In the genomic region with DNA sequence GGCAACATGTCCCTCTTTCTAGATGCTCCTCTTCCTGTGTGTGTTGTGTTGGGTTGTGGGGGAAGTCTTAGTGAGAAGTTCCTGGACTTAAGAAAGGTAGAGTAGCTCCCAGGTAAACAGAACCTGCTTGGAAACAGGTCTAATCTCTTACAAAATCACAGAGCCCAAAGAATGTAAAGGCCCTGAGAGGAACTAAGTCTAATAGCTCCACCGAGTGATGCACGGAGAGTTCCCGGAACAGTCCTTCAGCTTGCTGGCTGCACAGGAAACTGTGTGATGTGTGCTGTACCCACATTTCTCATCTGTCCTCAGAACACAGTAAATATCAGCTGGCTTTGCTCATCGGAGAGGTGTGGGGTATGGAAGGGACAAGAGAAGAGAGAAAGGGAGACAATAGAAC, we compare ENCODE assay signal across 17 cellular contexts.
DNase-seq lines count a peak whose midpoint lies in the region; ATAC-seq and TF ChIP-seq lines count a peak whose summit lies in the region.
"Had no signal": no experiment of that assay in that cellular context is flagged by ENCODE, and none has a peak within 500 bp of the region (broad histone marks: within the 10 kb centered on the region; RNA-seq: fewer than 3 reads in every experiment).

No MANE protein-coding gene starts in this region.

- dilution Hi-C loops in IMR-90 (cut with HindIII; ENCODE audit: low sequenced_read_pairs, unreplicated experiment): no loop called here

- H3K23ac ChIP-seq in IMR-90 (ENCODE audit: low read depth, low read length): peak overlapping the region; percentile 86

- DNase-seq in activated CD4-positive, alpha-beta T cell treated with anti-CD3 and anti-CD28 coated beads, Interleukin-2, amount 10 ng/mL, durations not matched to agents 24 days and 14 days: peak; percentile 59
- DNase-seq in activated CD4-positive, alpha-beta T cell treated with anti-CD3 and anti-CD28 coated beads, Interleukin-2, amount 50 U/mL, for 1 hour: no peak
- DNase-seq in IMR-90: no peak
- no peak for DNase-seq in hepatocyte (ENCODE audit: low spot score)
- no peak for DNase-seq in progenitor cell of endocrine pancreas (ENCODE audit: low spot score, unreplicated experiment)
- DNase-seq in nephron progenitor cell: no peak
- DNase-seq in erythroblast (lab: John Stamatoyannopoulos, UW): no peak
- DNase-seq in stimulated activated CD8-positive, alpha-beta memory T cell treated with anti-CD3 and anti-CD28 coated beads, Interleukin-4, amount 100 ng/mL, for 48 hours: no peak
- DNase-seq: GM23248; NCI-H1436 treated with DMSO at 0.1 percent for 48 hours; NCI-H2081 treated with DMSO at 0.1 percent for 48 hours; NCI-H226; NCI-H526; NK-92 treated with Interleukin-12 subunit alpha and Interleukin-12 subunit beta, amount 100 ng/mL, for 24 hours; OCI-M1 had no signal

- H3K9me3 ChIP-seq in IMR-90 (ENCODE audit: control insufficient read depth, insufficient read depth, low read length): peaks cover 4% of the 10 kb centered on the region
- no peaks in the 10 kb centered on the region for H3K9me3 ChIP-seq in hepatocyte (ENCODE audit: low read depth)

- H3K27ac ChIP-seq in IMR-90 (ENCODE audit: insufficient read depth, low read length) (peak overlapping the region; percentile 46), hepatocyte (peak overlapping the region; percentile 68)
- H3K27ac ChIP-seq: GM23248 had no signal

- no peaks in the 10 kb centered on the region for H3K79me1 ChIP-seq in IMR-90 (ENCODE audit: low read depth in 1 of 2, low read length in 2 of 2)

- BruUV-seq in IMR-90 (replicated peaks; lab: Mats Ljungman, UMichigan): no TSS peak

- intact Hi-C loops in activated CD4-positive, alpha-beta T cell treated with anti-CD3 and anti-CD28 coated beads, Interleukin-2, amount 10 ng/mL, durations not matched to agents 24 days and 14 days (cut with micrococcal nuclease): no loop called here
- intact Hi-C loops in IMR-90 (cut with micrococcal nuclease): no loop called here

- H3K9me3 Mint-ChIP-seq in activated CD4-positive, alpha-beta T cell treated with anti-CD3 and anti-CD28 coated beads, Interleukin-2, amount 10 ng/mL, durations not matched to agents 24 days and 14 days: no peaks in the 10 kb centered on the region
- H3K9me3 Mint-ChIP-seq in progenitor cell of endocrine pancreas (ENCODE audit: low read depth) (peaks cover 4% of the 10 kb centered on the region), nephron progenitor cell (peaks cover 11% of the 10 kb centered on the region)
- H3K9me3 Mint-ChIP-seq: IgD-negative memory B cell had no signal

- H3K4me1 Mint-ChIP-seq in activated CD4-positive, alpha-beta T cell treated with anti-CD3 and anti-CD28 coated beads, Interleukin-2, amount 10 ng/mL, durations not matched to agents 24 days and 14 days: peaks cover 4% of the 10 kb centered on the region
- H3K4me1 Mint-ChIP-seq in progenitor cell of endocrine pancreas (ENCODE audit: low read depth) (peaks cover 43% of the 10 kb centered on the region), nephron progenitor cell (peaks cover 75% of the 10 kb centered on the region)
- H3K4me1 Mint-ChIP-seq: CD14-positive monocyte, IgD-negative memory B cell had no signal

- H3K36me3 ChIP-seq in IMR-90 (ENCODE audit: control insufficient read depth, insufficient read depth, low read length): no peaks in the 10 kb centered on the region
- no peaks in the 10 kb centered on the region for H3K36me3 ChIP-seq in hepatocyte (replicated peaks; ENCODE audit: insufficient read depth, low read depth)

- H3K9me1 ChIP-seq in IMR-90 (ENCODE audit: insufficient read depth, low read length): peaks cover 13% of the 10 kb centered on the region

- H3K14ac ChIP-seq in IMR-90 (replicated peaks; ENCODE audit: low read depth, low read length): peak overlapping the region; percentile 94

- no peak for TF ChIP-seq POLR2A in IMR-90 (IDR thresholded peaks at IDR 0.05; ENCODE audit: low read depth, low read length)
- TF ChIP-seq POLR2A in erythroblast (IDR thresholded peaks at IDR 0.05; ENCODE audit: low read length): no peak

- H3K4ac ChIP-seq in IMR-90 (ENCODE audit: low read depth, low read length): peak overlapping the region; percentile 96

- H2AFZ ChIP-seq in IMR-90 (replicated peaks; ENCODE audit: low read length, poor library complexity): no peak overlapping the region
- no peak overlapping the region for H2AFZ ChIP-seq in hepatocyte
- H2AFZ ChIP-seq: GM23248 had no signal

- H2AK9ac ChIP-seq in IMR-90 (replicated peaks; ENCODE audit: low read depth, low read length, poor library complexity): no peak overlapping the region

- H3K4me1 ChIP-seq in IMR-90 (ENCODE audit: control insufficient read depth, insufficient read depth, low read length) (peaks cover 13% of the 10 kb centered on the region), hepatocyte (ENCODE audit: insufficient read depth) (peaks cover 49% of the 10 kb centered on the region)

- TF ChIP-seq CTCF in IMR-90 (conservative IDR thresholded peaks at IDR 0.05; ENCODE audit: low read depth, low read length): no peak
- no peak for TF ChIP-seq CTCF in hepatocyte (IDR thresholded peaks at IDR 0.05; ENCODE audit: poor library complexity)
- no peak for TF ChIP-seq CTCF in progenitor cell of endocrine pancreas (IDR thresholded peaks at IDR 0.05; ENCODE audit: unreplicated experiment)
- TF ChIP-seq CTCF in nephron progenitor cell (IDR thresholded peaks at IDR 0.05): no peak

- no peak overlapping the region for H3K27ac Mint-ChIP-seq in activated CD4-positive, alpha-beta T cell treated with anti-CD3 and anti-CD28 coated beads, Interleukin-2, amount 10 ng/mL, durations not matched to agents 24 days and 14 days
- peak overlapping the region; percentile 68 for H3K27ac Mint-ChIP-seq in progenitor cell of endocrine pancreas
- no peak overlapping the region for H3K27ac Mint-ChIP-seq in nephron progenitor cell
- H3K27ac Mint-ChIP-seq: IgD-negative memory B cell had no signal

- TF ChIP-seq RAD21 in IMR-90 (IDR thresholded peaks at IDR 0.05; ENCODE audit: low read length): no peak

- H3K9me2 ChIP-seq in hepatocyte (replicated peaks; ENCODE audit: insufficient read depth): no peaks in the 10 kb centered on the region

- H4K8ac ChIP-seq in IMR-90 (ENCODE audit: low read depth in 2 of 2, low read length in 2 of 2): peak overlapping the region; percentile 8 to 52

- no peaks in the 10 kb centered on the region for H3K36me3 Mint-ChIP-seq in activated CD4-positive, alpha-beta T cell treated with anti-CD3 and anti-CD28 coated beads, Interleukin-2, amount 10 ng/mL, durations not matched to agents 24 days and 14 days (ENCODE audit: low read depth)
- H3K36me3 Mint-ChIP-seq in progenitor cell of endocrine pancreas (ENCODE audit: insufficient read depth) (no peaks in the 10 kb centered on the region), nephron progenitor cell (ENCODE audit: low read depth) (peaks cover 4% of the 10 kb centered on the region)
- H3K36me3 Mint-ChIP-seq: CD14-positive monocyte, IgD-negative memory B cell had no signal

- H3K79me2 ChIP-seq in hepatocyte: no peaks in the 10 kb centered on the region

- ATAC-seq in IMR-90 (ENCODE audit: low read depth): no peak

- in situ Hi-C loops in IMR-90 (cut with MboI; ENCODE audit: low sequenced_read_pairs): no loop called here

- H3K27me3 ChIP-seq in IMR-90 (ENCODE audit: control insufficient read depth, insufficient read depth, low read length) (peaks cover 9% of the 10 kb centered on the region; the same call in 1 of the 2 replicates), hepatocyte (no peaks in the 10 kb centered on the region)

- CTCF ChIA-PET in IMR-90 (lab: Yijun Ruan, JAX): interaction anchor here (0.6 to 1.5 kb wide), 3 partner anchors 13 to 427 kb away, joined by 4 to 7 read pairs (median 4); no protein-coding TSS in a partner anchor

- peak overlapping the region; percentile 97 for H3K18ac ChIP-seq in IMR-90 (ENCODE audit: low read depth, low read length)

- no peak overlapping the region for H3K4me3 Mint-ChIP-seq in activated CD4-positive, alpha-beta T cell treated with anti-CD3 and anti-CD28 coated beads, Interleukin-2, amount 10 ng/mL, durations not matched to agents 24 days and 14 days
- H3K4me3 Mint-ChIP-seq in progenitor cell of endocrine pancreas (ENCODE audit: low read depth) (no peak overlapping the region), nephron progenitor cell (no peak overlapping the region)
- H3K4me3 Mint-ChIP-seq: CD14-positive monocyte, IgD-negative memory B cell had no signal

- peak overlapping the region; percentile 85 for H4K5ac ChIP-seq in IMR-90 (ENCODE audit: low read depth, low read length)

- peak overlapping the region; percentile 2; the same call in 1 of the 2 replicates for H3K4me2 ChIP-seq in IMR-90 (ENCODE audit: low read depth, low read length)
- H3K4me2 ChIP-seq in hepatocyte: no peak overlapping the region

- H2BK5ac ChIP-seq in IMR-90 (ENCODE audit: low read depth, low read length, poor library complexity, severe bottlenecking): peak overlapping the region; percentile 31

- H3K9ac ChIP-seq in IMR-90 (ENCODE audit: low read depth, low read length): no peak overlapping the region
- H3K9ac ChIP-seq: GM23248 had no signal

- WGBS in IMR-90 (ENCODE audit: extremely low coverage in 2 of 2, insufficient read length in 1 of 2), 2 experiments: no CpG with 5 or more reads among the region's 4 CpGs
- 34% methylated on average over 4 of the region's 4 CpGs for WGBS in hepatocyte (ENCODE audit: low lambda C conversion rate, missing lambda C conversion rate)

- POLR2A ChIA-PET in IMR-90 (lab: Charles Lee; ENCODE audit: unreplicated experiment): no interaction called here

- no peaks in the 10 kb centered on the region for H3K27me3 Mint-ChIP-seq in activated CD4-positive, alpha-beta T cell treated with anti-CD3 and anti-CD28 coated beads, Interleukin-2, amount 10 ng/mL, durations not matched to agents 24 days and 14 days
- H3K27me3 Mint-ChIP-seq in progenitor cell of endocrine pancreas: no peaks in the 10 kb centered on the region
- peaks cover 4% of the 10 kb centered on the region for H3K27me3 Mint-ChIP-seq in nephron progenitor cell (ENCODE audit: low read depth, poor library complexity)
- H3K27me3 Mint-ChIP-seq: IgD-negative memory B cell had no signal

- H3K4me3 ChIP-seq in IMR-90 (ENCODE audit: insufficient read depth, low read depth, low read length) (no peak overlapping the region), hepatocyte (no peak overlapping the region)
- H3K4me3 ChIP-seq: GM23248 had no signal

- peak overlapping the region; percentile 97 for H2BK20ac ChIP-seq in IMR-90 (ENCODE audit: low read depth, low read length)

- peak overlapping the region; percentile 80; the same call in 2 of the 3 replicates for H2BK15ac ChIP-seq in IMR-90 (ENCODE audit: low read depth, low read length)

- H3K56ac ChIP-seq in IMR-90 (ENCODE audit: extremely low read depth, insufficient read depth, low read length): 0 out of 2 replicates have a peak overlapping the region, but pooled peaks have one; percentile 43

- no peaks in the 10 kb centered on the region for H4K20me1 ChIP-seq in IMR-90 (ENCODE audit: insufficient read depth, low read length)
- no peaks in the 10 kb centered on the region for H4K20me1 ChIP-seq in hepatocyte (ENCODE audit: insufficient read depth, poor library complexity, severe bottlenecking)

- H2BK120ac ChIP-seq in IMR-90 (ENCODE audit: low read depth, low read length): peak overlapping the region; percentile 97

- H4K91ac ChIP-seq in IMR-90 (ENCODE audit: insufficient read depth, low read depth, low read length): peak overlapping the region; percentile 95

- peak overlapping the region; percentile 97 for H2AK5ac ChIP-seq in IMR-90 (ENCODE audit: low read depth, low read length)
